In genomic region chr20:44208770-44209169, GRCh38 we compare ENCODE assay signal across 1 cellular context.
TF ChIP-seq lines count a peak whose summit lies in the region.

No MANE protein-coding gene starts in this region.

TF ChIP-seq in HepG2, 621 proteins besides CTCF, POLR2A, EP300 and RAD21 (continued from another document and continues in another):
- TF ChIP-seq PATZ1 (CRISPR knock-in tag; IDR thresholded peaks at IDR 0.05) (0 out of 2 replicates have a peak, but pooled peaks have one; percentile 28), USF2 (IDR thresholded peaks at IDR 0.05; ENCODE audit: low read depth, low read length) (no peak), USF2 (CRISPR knock-in tag; IDR thresholded peaks at IDR 0.05; ENCODE audit: borderline replicate concordance) (no peak), GABPB1 (CRISPR knock-in tag; IDR thresholded peaks at IDR 0.05) (peak; percentile 21; the same call in 1 of the 2 replicates), ZNF616 (CRISPR knock-in tag; IDR thresholded peaks at IDR 0.05; ENCODE audit: low read depth) (no peak), ZNF205 (CRISPR knock-in tag; IDR thresholded peaks at IDR 0.05) (peak; percentile 68; the same call in 1 of the 2 replicates), KDM5A (IDR thresholded peaks at IDR 0.05; ENCODE audit: borderline replicate concordance, low read length) (no peak; the same call in 1 of the 2 replicates), ZNF12 (CRISPR knock-in tag; IDR thresholded peaks at IDR 0.05) (0 out of 2 replicates have a peak, but pooled peaks have one; percentile 20), RXRB (CRISPR knock-in tag; IDR thresholded peaks at IDR 0.05; ENCODE audit: borderline replicate concordance) (peak; percentile 39; the same call in 1 of the 2 replicates), MAFF (IDR thresholded peaks at IDR 0.05; ENCODE audit: low read depth, low read length) (no peak), FOSL1 (CRISPR knock-in tag; IDR thresholded peaks at IDR 0.05; ENCODE audit: borderline replicate concordance) (no peak), ZNF644 (CRISPR knock-in tag; IDR thresholded peaks at IDR 0.05; ENCODE audit: low read depth) (0 out of 2 replicates have a peak, but pooled peaks have one; percentile 15), ZBTB4 (CRISPR knock-in tag; IDR thresholded peaks at IDR 0.05; ENCODE audit: borderline replicate concordance) (no peak), GFI1 (CRISPR knock-in tag; IDR thresholded peaks at IDR 0.05; ENCODE audit: borderline replicate concordance) (no peak), CENPT (CRISPR knock-in tag; IDR thresholded peaks at IDR 0.05; ENCODE audit: low read depth) (no peak), KDM5B (CRISPR knock-in tag; IDR thresholded peaks at IDR 0.05; ENCODE audit: borderline replicate concordance) (no peak), ZFP36 (IDR thresholded peaks at IDR 0.05; ENCODE audit: borderline replicate concordance, low read depth, low read length, partially characterized antibody) (no peak), ZNF460 (CRISPR knock-in tag; IDR thresholded peaks at IDR 0.05; ENCODE audit: borderline replicate concordance) (no peak), ZNF276 (CRISPR knock-in tag; IDR thresholded peaks at IDR 0.05; ENCODE audit: low read depth) (no peak), NFRKB (IDR thresholded peaks at IDR 0.05) (no peak), ZNF562 (CRISPR knock-in tag; IDR thresholded peaks at IDR 0.05; ENCODE audit: borderline replicate concordance) (no peak), ZNF768 (CRISPR knock-in tag; IDR thresholded peaks at IDR 0.05) (no peak), MED1 (CRISPR knock-in tag; IDR thresholded peaks at IDR 0.05) (peak; percentile 12; the same call in 1 of the 2 replicates), ZNF333 (CRISPR knock-in tag; IDR thresholded peaks at IDR 0.05; ENCODE audit: borderline replicate concordance) (no peak), AHDC1 (CRISPR knock-in tag; IDR thresholded peaks at IDR 0.05; ENCODE audit: borderline replicate concordance) (no peak), ZNF124 (CRISPR knock-in tag; IDR thresholded peaks at IDR 0.05) (0 out of 2 replicates have a peak, but pooled peaks have one; percentile 21), RFX3 (CRISPR knock-in tag; IDR thresholded peaks at IDR 0.05) (no peak), ZNF740 (CRISPR knock-in tag; IDR thresholded peaks at IDR 0.05) (no peak), NBN (conservative IDR thresholded peaks at IDR 0.05) (no peak), ATM (IDR thresholded peaks at IDR 0.05; ENCODE audit: borderline replicate concordance) (no peak), SOX5 (CRISPR knock-in tag; IDR thresholded peaks at IDR 0.05; ENCODE audit: borderline replicate concordance) (peak; percentile 61; the same call in 1 of the 2 replicates), TRIM24 (CRISPR knock-in tag; IDR thresholded peaks at IDR 0.05) (no peak), ZNF484 (CRISPR knock-in tag; IDR thresholded peaks at IDR 0.05; ENCODE audit: borderline replicate concordance, low read depth) (no peak), ISL2 (CRISPR knock-in tag; IDR thresholded peaks at IDR 0.05) (no peak), RARG (CRISPR knock-in tag; IDR thresholded peaks at IDR 0.05; ENCODE audit: low read depth) (no peak), JUND (CRISPR knock-in tag; IDR thresholded peaks at IDR 0.05) (0 out of 2 replicates have a peak, but pooled peaks have one; percentile 27), MIER2 (CRISPR knock-in tag; IDR thresholded peaks at IDR 0.05) (no peak)
- TF ChIP-seq, protein P1, sequence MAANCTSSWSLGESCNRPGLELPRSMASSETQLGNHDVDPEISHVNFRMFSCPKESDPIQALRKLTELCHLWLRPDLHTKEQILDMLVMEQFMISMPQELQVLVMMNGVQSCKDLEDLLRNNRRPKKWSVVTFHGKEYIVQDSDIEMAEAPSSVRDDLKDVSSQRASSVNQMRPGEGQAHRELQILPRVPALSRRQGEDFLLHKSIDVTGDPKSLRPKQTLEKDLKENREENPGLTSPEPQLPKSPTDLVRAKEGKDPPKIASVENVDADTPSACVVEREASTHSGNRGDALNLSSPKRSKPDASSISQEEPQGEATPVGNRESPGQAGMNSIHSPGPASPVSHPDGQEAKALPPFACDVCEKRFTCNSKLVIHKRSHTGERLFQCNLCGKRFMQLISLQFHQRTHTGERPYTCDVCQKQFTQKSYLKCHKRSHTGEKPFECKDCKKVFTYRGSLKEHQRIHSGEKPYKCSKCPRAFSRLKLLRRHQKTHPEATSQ (CRISPR knock-in tag; IDR thresholded peaks at IDR 0.05; ENCODE audit: borderline replicate concordance) = no peak
- TF ChIP-seq, protein P2, sequence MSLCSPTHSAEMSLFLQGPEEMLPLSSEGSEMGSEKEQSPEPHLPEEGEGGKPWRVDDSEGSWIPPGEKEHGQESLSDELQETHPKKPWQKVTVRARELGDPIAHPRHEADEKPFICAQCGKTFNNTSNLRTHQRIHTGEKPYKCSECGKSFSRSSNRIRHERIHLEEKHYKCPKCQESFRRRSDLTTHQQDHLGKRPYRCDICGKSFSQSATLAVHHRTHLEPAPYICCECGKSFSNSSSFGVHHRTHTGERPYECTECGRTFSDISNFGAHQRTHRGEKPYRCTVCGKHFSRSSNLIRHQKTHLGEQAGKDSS (CRISPR knock-in tag; IDR thresholded peaks at IDR 0.05; ENCODE audit: borderline replicate concordance, low read depth) = no peak
- TF ChIP-seq, protein P3, sequence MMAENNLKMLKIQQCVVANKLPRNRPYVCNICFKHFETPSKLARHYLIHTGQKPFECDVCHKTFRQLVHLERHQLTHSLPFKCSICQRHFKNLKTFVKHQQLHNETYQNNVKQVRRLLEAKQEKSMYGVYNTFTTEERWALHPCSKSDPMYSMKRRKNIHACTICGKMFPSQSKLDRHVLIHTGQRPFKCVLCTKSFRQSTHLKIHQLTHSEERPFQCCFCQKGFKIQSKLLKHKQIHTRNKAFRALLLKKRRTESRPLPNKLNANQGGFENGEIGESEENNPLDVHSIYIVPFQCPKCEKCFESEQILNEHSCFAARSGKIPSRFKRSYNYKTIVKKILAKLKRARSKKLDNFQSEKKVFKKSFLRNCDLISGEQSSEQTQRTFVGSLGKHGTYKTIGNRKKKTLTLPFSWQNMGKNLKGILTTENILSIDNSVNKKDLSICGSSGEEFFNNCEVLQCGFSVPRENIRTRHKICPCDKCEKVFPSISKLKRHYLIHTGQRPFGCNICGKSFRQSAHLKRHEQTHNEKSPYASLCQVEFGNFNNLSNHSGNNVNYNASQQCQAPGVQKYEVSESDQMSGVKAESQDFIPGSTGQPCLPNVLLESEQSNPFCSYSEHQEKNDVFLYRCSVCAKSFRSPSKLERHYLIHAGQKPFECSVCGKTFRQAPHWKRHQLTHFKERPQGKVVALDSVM (CRISPR knock-in tag; IDR thresholded peaks at IDR 0.05) = no peak
